23 cellular contexts compared by ENCODE assay signal in genomic region chr5:62115009-62115408, GRCh38.
"Had no signal": no experiment of that assay in that cellular context is flagged by ENCODE, and none has a peak within 500 bp of the region (broad histone marks: within the 10 kb centered on the region; RNA-seq: fewer than 3 reads in every experiment).

No MANE protein-coding gene starts in this region.

- H3K27me3 ChIP-seq: body of pancreas, cardiac muscle cell, left lung, neural progenitor cell, upper lobe of left lung had no signal

- H3K36me3 ChIP-seq: cardiac muscle cell, left lung, neural progenitor cell, upper lobe of left lung had no signal

- ATAC-seq: activated T-cell treated with anti-CD3 and anti-CD28 coated beads, Interleukin-2, amount 50 U/mL, for 72 hours; body of pancreas; left lung; naive thymus-derived CD4-positive, alpha-beta T cell; stimulated activated naive CD8-positive, alpha-beta T cell treated with anti-CD3 and anti-CD28 coated beads, Interleukin-15, Interleukin-2, amounts not matched to agents 100 U/mL and 50 U/mL, for 24 hours; T-helper 17 cell had no signal

- H3K9ac ChIP-seq: neural progenitor cell had no signal

- H3K4me2 ChIP-seq: hepatocyte, neural progenitor cell had no signal

- H3K27ac ChIP-seq: body of pancreas, cardiac muscle cell, hepatocyte, left lung, neural progenitor cell, upper lobe of left lung had no signal

- DNase-seq: activated CD4-positive, alpha-beta memory T cell treated with anti-CD3 and anti-CD28 coated beads for 36 hours; activated CD4-positive, alpha-beta T cell treated with anti-CD3 and anti-CD28 coated beads for 48 hours; activated effector memory CD4-positive, alpha-beta T cell treated with anti-CD3 and anti-CD28 coated beads, Interleukin-2, amount 50 U/mL, for 16 hours; activated naive CD4-positive, alpha-beta T cell treated with anti-CD3 and anti-CD28 coated beads, Interleukin-2, amount 50 U/mL, for 16 hours; activated T-cell treated with anti-CD3 and anti-CD28 coated beads, Interleukin-2, amount 50 U/mL, for 72 hours; anterior cingulate cortex; body of pancreas; effector CD4-positive, alpha-beta T cell; erythroblast; glutamatergic neuron; immature natural killer cell; kidney glomerular epithelial cell; left lung; naive thymus-derived CD4-positive, alpha-beta T cell; posterior cingulate gyrus; stimulated activated CD4-positive, alpha-beta T cell treated with anti-CD3 and anti-CD28 coated beads, Interleukin-4, amount 100 ng/mL, for 4 hours; stimulated activated naive CD8-positive, alpha-beta T cell treated with anti-CD3 and anti-CD28 coated beads, Interleukin-15, Interleukin-2, amounts not matched to agents 100 U/mL and 50 U/mL, for 24 hours; T-helper 17 cell; upper lobe of left lung had no signal

- H3K4me3 ChIP-seq: body of pancreas, cardiac muscle cell, hepatocyte, left lung, lung, neural progenitor cell, upper lobe of left lung had no signal

- H3K9me3 ChIP-seq: body of pancreas, left lung, upper lobe of left lung had no signal

- H3K4me1 ChIP-seq: body of pancreas, left lung, neural progenitor cell, upper lobe of left lung had no signal

- H2AFZ ChIP-seq: hepatocyte, neural progenitor cell had no signal
